In the genomic region with DNA sequence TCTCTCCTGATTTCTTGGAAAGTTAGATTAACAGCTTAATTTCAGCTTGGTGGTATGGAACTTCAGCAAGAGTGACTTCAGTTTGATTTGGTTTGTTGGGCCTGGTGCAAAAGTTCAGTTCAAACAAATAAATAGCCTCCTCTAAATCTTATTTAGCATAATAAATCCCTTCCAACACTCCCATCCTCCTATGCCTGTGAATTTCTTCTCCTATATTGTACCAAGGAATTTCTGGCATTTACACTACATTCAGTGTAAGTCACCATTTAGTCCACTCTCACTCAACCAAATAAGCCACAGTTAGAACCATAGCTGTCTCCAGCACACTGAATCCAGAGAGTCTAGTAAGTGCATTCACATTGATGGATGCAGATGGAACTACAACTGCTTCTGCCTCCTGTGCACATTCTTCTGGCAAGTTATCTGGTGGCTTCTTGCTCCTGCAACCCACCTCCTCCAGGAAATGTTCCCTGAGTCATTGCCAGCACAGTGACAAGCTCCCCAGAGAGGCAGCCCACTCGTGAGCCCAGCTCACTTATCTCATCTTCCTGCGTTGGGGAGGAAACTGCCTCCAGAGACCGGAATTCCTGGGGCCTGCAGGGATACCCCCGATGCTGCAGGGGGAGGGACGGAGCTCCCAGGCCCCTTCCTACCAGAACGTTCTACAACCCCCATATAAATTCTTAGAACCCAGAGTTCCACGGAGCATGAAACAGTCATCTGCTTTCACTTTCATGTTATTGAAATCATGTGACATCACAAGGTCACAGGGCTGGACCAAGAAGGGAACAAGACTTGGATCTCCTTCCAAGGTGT, we compare ENCODE assay signal across 1 cellular context.
TF ChIP-seq lines count a peak whose summit lies in the region.

No MANE protein-coding gene starts in this region.

TF ChIP-seq in WTC11, 78 proteins besides CTCF, POLR2A, EP300 and RAD21 (continued from another document):
- TF ChIP-seq GRHL2 (CRISPR knock-in tag; IDR thresholded peaks at IDR 0.05; ENCODE audit: insufficient replicate concordance, severe bottlenecking) = no peak
- TF ChIP-seq, protein P1, sequence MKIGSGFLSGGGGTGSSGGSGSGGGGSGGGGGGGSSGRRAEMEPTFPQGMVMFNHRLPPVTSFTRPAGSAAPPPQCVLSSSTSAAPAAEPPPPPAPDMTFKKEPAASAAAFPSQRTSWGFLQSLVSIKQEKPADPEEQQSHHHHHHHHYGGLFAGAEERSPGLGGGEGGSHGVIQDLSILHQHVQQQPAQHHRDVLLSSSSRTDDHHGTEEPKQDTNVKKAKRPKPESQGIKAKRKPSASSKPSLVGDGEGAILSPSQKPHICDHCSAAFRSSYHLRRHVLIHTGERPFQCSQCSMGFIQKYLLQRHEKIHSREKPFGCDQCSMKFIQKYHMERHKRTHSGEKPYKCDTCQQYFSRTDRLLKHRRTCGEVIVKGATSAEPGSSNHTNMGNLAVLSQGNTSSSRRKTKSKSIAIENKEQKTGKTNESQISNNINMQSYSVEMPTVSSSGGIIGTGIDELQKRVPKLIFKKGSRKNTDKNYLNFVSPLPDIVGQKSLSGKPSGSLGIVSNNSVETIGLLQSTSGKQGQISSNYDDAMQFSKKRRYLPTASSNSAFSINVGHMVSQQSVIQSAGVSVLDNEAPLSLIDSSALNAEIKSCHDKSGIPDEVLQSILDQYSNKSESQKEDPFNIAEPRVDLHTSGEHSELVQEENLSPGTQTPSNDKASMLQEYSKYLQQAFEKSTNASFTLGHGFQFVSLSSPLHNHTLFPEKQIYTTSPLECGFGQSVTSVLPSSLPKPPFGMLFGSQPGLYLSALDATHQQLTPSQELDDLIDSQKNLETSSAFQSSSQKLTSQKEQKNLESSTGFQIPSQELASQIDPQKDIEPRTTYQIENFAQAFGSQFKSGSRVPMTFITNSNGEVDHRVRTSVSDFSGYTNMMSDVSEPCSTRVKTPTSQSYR (CRISPR knock-in tag; IDR thresholded peaks at IDR 0.05) = no peak
TF ChIP-seq in WTC11: peak in this region for 0.
